Comparison of ENCODE assay signal across 6 cellular contexts in genomic region chr22:19018256-19018655, GRCh38.
"Had no signal": no experiment of that assay in that cellular context is flagged by ENCODE, and none has a peak within 500 bp of the region (broad histone marks: within the 10 kb centered on the region; RNA-seq: fewer than 3 reads in every experiment).

No MANE protein-coding gene starts in this region.

- H3K4me3 ChIP-seq: GM23248 had no signal

- H3K27ac ChIP-seq: GM23248, HL-60 had no signal

- ATAC-seq: HepG2 had no signal

- H3K9ac ChIP-seq: GM23248 had no signal

- H2AFZ ChIP-seq: GM23248 had no signal

- DNase-seq: GM23248, GOT3, H9, HCEC 1CT had no signal

- FAIRE-seq: HepG2 had no signal
